ENCODE assay signal across 21 cellular contexts in genomic region chr6:98146656-98147055, GRCh38.
"Had no signal": no experiment of that assay in that cellular context is flagged by ENCODE, and none has a peak within 500 bp of the region (broad histone marks: within the 10 kb centered on the region; RNA-seq: fewer than 3 reads in every experiment).

No MANE protein-coding gene starts in this region.

- H3K27me3 ChIP-seq: SJSA1 had no signal

- H3K4me1 ChIP-seq: SJSA1 had no signal

- DNase-seq: IMR-90, Karpas-422, KG1, NCI-H1092, NCI-H1105 treated with DMSO at 0.1 percent for 48 hours, NCI-H1417 treated with DMSO at 0.1 percent for 48 hours, NCI-H146, NCI-H1694 treated with DMSO at 0.1 percent for 48 hours, NCI-H1930, NCI-H2081, NCI-H2107, NCI-H2227 treated with DMSO at 0.1 percent for 48 hours, NCI-H524, NCI-H69, NCI-H774, Right ventricle myocardium superior, SIG-M5 had no signal

- H3K4me3 ChIP-seq: SJSA1, SK-N-MC had no signal

- H3K9me3 ChIP-seq: SJSA1 had no signal

- ATAC-seq: Panc1 had no signal

- H3K27ac ChIP-seq: HL-60, SJSA1, SK-N-MC had no signal

- H3K36me3 ChIP-seq: SJSA1 had no signal
